Comparison of ENCODE assay signal across 14 cellular contexts in genomic region chr12:108551556-108551955, GRCh38. TPM values are rescaled to one million over a fixed set of nuclear protein-coding genes. Genes with fewer than 3 reads are reported as not detected.
DNase-seq lines count a peak whose midpoint lies in the region; ATAC-seq and TF ChIP-seq lines count a peak whose summit lies in the region.
"Had no signal": no experiment of that assay in that cellular context is flagged by ENCODE, and none has a peak within 500 bp of the region (broad histone marks: within the 10 kb centered on the region; RNA-seq: fewer than 3 reads in every experiment).

No MANE protein-coding gene starts in this region.

- H3K36me3 Mint-ChIP-seq in CD8-positive, alpha-beta memory T cell: peaks cover 8 to 51% (median 9%) of the 10 kb centered on the region in 3 donors

- H3K36me3 ChIP-seq in CD8-positive, alpha-beta memory T cell (ENCODE audit: insufficient read depth, low read length): peaks cover 27% of the 10 kb centered on the region

- peaks cover 66 to 75% (median 73%) of the 10 kb centered on the region in 3 donors for H3K4me1 Mint-ChIP-seq in CD8-positive, alpha-beta memory T cell

- ATAC-seq in GM18870 (IDR thresholded peaks at IDR 0.05; ENCODE audit: unreplicated experiment): no peak

- no peak for TF ChIP-seq CTCF in AG04449 (IDR thresholded peaks at IDR 0.05; ENCODE audit: insufficient read depth, low read length, missing control alignments)
- no peak for TF ChIP-seq CTCF in fibroblast of mammary gland (conservative IDR thresholded peaks at IDR 0.05; ENCODE audit: control insufficient read depth, insufficient read depth, low read depth, low read length)

- no peak overlapping the region for H3K27ac ChIP-seq in CD8-positive, alpha-beta memory T cell (ENCODE audit: low read depth, low read length)
- H3K27ac ChIP-seq: epithelial cell of prostate had no signal

- H3K27me3 Mint-ChIP-seq in CD8-positive, alpha-beta memory T cell: peaks cover 0 to 2% of the 10 kb centered on the region in 2 donors

- peaks cover 42% of the 10 kb centered on the region for H3K4me1 ChIP-seq in CD8-positive, alpha-beta memory T cell (ENCODE audit: insufficient read depth, low read length)

- H3K9me3 Mint-ChIP-seq in CD8-positive, alpha-beta memory T cell: no peaks in the 10 kb centered on the region

- DNase-seq in AG04449 (ENCODE audit: low read depth, low spot score) (peak; percentile 49), SW480 (ENCODE audit: low spot score) (peak; percentile 7), fibroblast of mammary gland (ENCODE audit: low read depth) (peak; percentile 55), DMS153 treated with DMSO at 0.1 percent for 48 hours (lab: John Stamatoyannopoulos, UW; ENCODE audit: unreplicated experiment) (no peak), NCI-H2107 (lab: John Stamatoyannopoulos, UW) (no peak), NCI-H446 (lab: John Stamatoyannopoulos, UW) (no peak)
- no peak for DNase-seq in CD8-positive, alpha-beta memory T cell
- DNase-seq: C1 segment of cervical spinal cord; caudate nucleus; NCI-H2227 treated with DMSO at 0.1 percent for 48 hours; retina; stimulated activated CD4-positive, alpha-beta T cell treated with anti-CD3 and anti-CD28 coated beads, Interleukin-4, amount 100 ng/mL, for 4 hours had no signal

- POLR2A ChIA-PET in AG04449 (lab: Yijun Ruan, JAX): no interaction called here
- POLR2A ChIA-PET in CD8-positive, alpha-beta memory T cell (lab: Charles Lee): no interaction called here

- H3K27me3 ChIP-seq in CD8-positive, alpha-beta memory T cell (ENCODE audit: insufficient read depth, low read length, poor library complexity, severe bottlenecking): no peaks in the 10 kb centered on the region

- H3K27ac Mint-ChIP-seq in CD8-positive, alpha-beta memory T cell: peak overlapping the region in 6 of 8 donors; percentile 5 to 71 (median 41)

- H3K4me3 ChIP-seq in AG04449 (ENCODE audit: low read depth, low read length): no peak overlapping the region
- H3K4me3 ChIP-seq in CD8-positive, alpha-beta memory T cell (ENCODE audit: low read length): no peak overlapping the region
- H3K4me3 ChIP-seq in fibroblast of mammary gland (ENCODE audit: control insufficient read depth, low read depth, low read length): no peak overlapping the region

- H3K4me3 Mint-ChIP-seq in CD8-positive, alpha-beta memory T cell: peak overlapping the region in 6 of 7 donors; percentile 29 to 71 (median 46)

- CTCF ChIA-PET in AG04449 (lab: Yijun Ruan, JAX): interaction anchor here (1.4 kb wide), 1 partner anchor 13 kb away, joined by 4 read pairs; no protein-coding TSS in a partner anchor
- CTCF ChIA-PET in CD8-positive, alpha-beta memory T cell (lab: Charles Lee): no interaction called here

- no peaks in the 10 kb centered on the region for H3K9me3 ChIP-seq in CD8-positive, alpha-beta memory T cell (ENCODE audit: low read length)

RNA-seq across cellular contexts. Expression of gene SART3, which starts 9.4 kb away (rescaled TPM):
- total RNA-seq in CD8-positive, alpha-beta memory T cell: 10 to 100 TPM; 82.4 to 82.7 TPM
- polyA plus RNA-seq in CD8-positive, alpha-beta memory T cell: 40.1 TPM

RNA-seq across cellular contexts. Expression of gene ISCU, which starts 10.8 kb away (rescaled TPM):
- total RNA-seq in CD8-positive, alpha-beta memory T cell: 100 to 1,000 TPM; 113 to 116 TPM
- 302 TPM for polyA plus RNA-seq in CD8-positive, alpha-beta memory T cell

RNA-seq across cellular contexts. Expression of gene FICD, which starts 36.5 kb away (rescaled TPM):
- 1 to 10 TPM; 5.8 to 5.9 TPM for total RNA-seq in CD8-positive, alpha-beta memory T cell
- polyA plus RNA-seq in CD8-positive, alpha-beta memory T cell: 5.2 TPM

RNA-seq across cellular contexts. Expression of gene TMEM119, which starts 46.3 kb away (rescaled TPM):
- not detected for total RNA-seq in CD8-positive, alpha-beta memory T cell
- 0.66 TPM for polyA plus RNA-seq in CD8-positive, alpha-beta memory T cell

Comparison
In these comparisons a context has a peak if more than half of its experiments do, and no peak if none do; other contexts are left out.
1. DNase-seq: peak in AG04449 (single experiment), SW480 (single experiment) and fibroblast of mammary gland (single experiment); none in CD8-positive, alpha-beta memory T cell (0 of 5), DMS153 treated with DMSO at 0.1 percent for 48 hours (single experiment), NCI-H2107 (single experiment) and NCI-H446 (0 of 2).